Comparison of ENCODE assay signal across 11 cellular contexts in genomic region chr1:229129306-229130027, GRCh38.
DNase-seq lines count a peak whose midpoint lies in the region; ATAC-seq and TF ChIP-seq lines count a peak whose summit lies in the region.
"Had no signal": no experiment of that assay in that cellular context is flagged by ENCODE, and none has a peak within 500 bp of the region (broad histone marks: within the 10 kb centered on the region; RNA-seq: fewer than 3 reads in every experiment).

No MANE protein-coding gene starts in this region.

- H3K4me3 ChIP-seq in Caco-2 (ENCODE audit: low read depth, low read length) (no peak overlapping the region), Peyer's patch (no peak overlapping the region)
- H3K4me3 ChIP-seq: cardiac muscle cell, GM12878 had no signal

- ATAC-seq in natural killer cell treated with Interleukin-12 subunit alpha and Interleukin-12 subunit beta and Interleukin-15 and Interleukin-18, amount 100 ng/mL, for 72 hours, result peak; percentile 76 to 80
- no peak for ATAC-seq in GM21723 (IDR thresholded peaks at IDR 0.05; ENCODE audit: unreplicated experiment)
- ATAC-seq: GM12878 had no signal

- no peak for TF ChIP-seq POLR2A in Peyer's patch (IDR thresholded peaks at IDR 0.05)

- H3K4me3 Mint-ChIP-seq in Caco-2 (ENCODE audit: unreplicated experiment) (no peak overlapping the region), type B pancreatic cell (no peak overlapping the region), osteocyte (ENCODE audit: unreplicated experiment) (no peak overlapping the region)
- H3K4me3 Mint-ChIP-seq in natural killer cell treated with Interleukin-12 subunit alpha and Interleukin-12 subunit beta and Interleukin-15 and Interleukin-18, amount 100 ng/mL, for 72 hours, result peak overlapping the region; percentile 26

- BruUV-seq in Caco-2 (replicated peaks; lab: Mats Ljungman, UMichigan), result no TSS peak

- TF ChIP-seq CTCF in Caco-2 (IDR thresholded peaks at IDR 0.05; ENCODE audit: insufficient read depth in 1 of 2, low read depth in 1 of 2, low read length in 1 of 2, severe bottlenecking in 1 of 2, unreplicated experiment in 1 of 2), result no peak
- no peak for TF ChIP-seq CTCF in Peyer's patch (IDR thresholded peaks at IDR 0.05)
- TF ChIP-seq CTCF in type B pancreatic cell (conservative IDR thresholded peaks at IDR 0.05), result no peak
- TF ChIP-seq CTCF in osteocyte (IDR thresholded peaks at IDR 0.05), result no peak

- H3K36me3 ChIP-seq in Caco-2 (ENCODE audit: control insufficient read depth, insufficient read depth, low read length) (no peaks in the 10 kb centered on the region; the same call in 1 of the 2 replicates), Peyer's patch (no peaks in the 10 kb centered on the region)
- H3K36me3 ChIP-seq: cardiac muscle cell had no signal

- POLR2A ChIA-PET in Caco-2 (lab: Charles Lee), result no interaction called here

- CTCF ChIA-PET in Caco-2 (lab: Charles Lee), result no interaction called here

- H3K36me3 Mint-ChIP-seq in Caco-2 (ENCODE audit: insufficient read depth, unreplicated experiment) (no peaks in the 10 kb centered on the region), type B pancreatic cell (peaks cover 11% of the 10 kb centered on the region), osteocyte (ENCODE audit: unreplicated experiment) (no peaks in the 10 kb centered on the region)
- H3K36me3 Mint-ChIP-seq in natural killer cell treated with Interleukin-12 subunit alpha and Interleukin-12 subunit beta and Interleukin-15 and Interleukin-18, amount 100 ng/mL, for 72 hours, result peaks cover 8% of the 10 kb centered on the region

- H3K4me1 Mint-ChIP-seq in Caco-2 (ENCODE audit: low read depth, unreplicated experiment) (peaks cover 18% of the 10 kb centered on the region), type B pancreatic cell (ENCODE audit: unreplicated experiment) (peaks cover 32% of the 10 kb centered on the region), osteocyte (ENCODE audit: unreplicated experiment) (peaks cover 8% of the 10 kb centered on the region)
- peaks cover 53 to 54% of the 10 kb centered on the region in 2 donors for H3K4me1 Mint-ChIP-seq in natural killer cell treated with Interleukin-12 subunit alpha and Interleukin-12 subunit beta and Interleukin-15 and Interleukin-18, amount 100 ng/mL, for 72 hours (ENCODE audit: low read depth in 2 of 2)

- H3K27me3 Mint-ChIP-seq in Caco-2 (ENCODE audit: insufficient read depth, unreplicated experiment) (no peaks in the 10 kb centered on the region), type B pancreatic cell (no peaks in the 10 kb centered on the region), osteocyte (ENCODE audit: unreplicated experiment) (peaks cover 56% of the 10 kb centered on the region)
- peaks cover 19 to 20% of the 10 kb centered on the region in 2 donors for H3K27me3 Mint-ChIP-seq in natural killer cell treated with Interleukin-12 subunit alpha and Interleukin-12 subunit beta and Interleukin-15 and Interleukin-18, amount 100 ng/mL, for 72 hours

- peaks cover 10% of the 10 kb centered on the region for H3K9me3 Mint-ChIP-seq in Caco-2 (ENCODE audit: unreplicated experiment)
- H3K9me3 Mint-ChIP-seq in natural killer cell treated with Interleukin-12 subunit alpha and Interleukin-12 subunit beta and Interleukin-15 and Interleukin-18, amount 100 ng/mL, for 72 hours, result peaks cover 6% of the 10 kb centered on the region
- H3K9me3 Mint-ChIP-seq in type B pancreatic cell, result peaks cover 8% of the 10 kb centered on the region
- H3K9me3 Mint-ChIP-seq in osteocyte (ENCODE audit: unreplicated experiment), result no peaks in the 10 kb centered on the region

- DNase-seq in Caco-2, result no peak
- peak in 1 of 3 donors; percentile 53 for DNase-seq in Peyer's patch
- DNase-seq in caudate nucleus (lab: John Stamatoyannopoulos, UW), result no peak
- DNase-seq in natural killer cell treated with Interleukin-12 subunit alpha and Interleukin-12 subunit beta and Interleukin-15 and Interleukin-18, amount 100 ng/mL, for 72 hours (ENCODE audit: low spot score), result peak; percentile 65
- DNase-seq in type B pancreatic cell (ENCODE audit: extremely low spot score, unreplicated experiment), result no peak
- no peak for DNase-seq in osteocyte (ENCODE audit: extremely low spot score, unreplicated experiment)
- DNase-seq in NCI-H748 treated with DMSO at 0.1 percent for 48 hours (lab: John Stamatoyannopoulos, UW), result no peak
- DNase-seq: NCI-H69 had no signal

- H3K4me1 ChIP-seq in Caco-2, result peaks cover 37% of the 10 kb centered on the region
- H3K4me1 ChIP-seq in Peyer's patch, result peaks cover 3 to 36% (median 8%) of the 10 kb centered on the region in 4 donors

- H3K9me3 ChIP-seq in Caco-2 (peaks cover 6% of the 10 kb centered on the region; the same call in 1 of the 2 replicates), Peyer's patch (peaks cover 0 to 3% (median 0%) of the 10 kb centered on the region in 4 donors)

- H3K27me3 ChIP-seq in Caco-2 (replicated peaks; ENCODE audit: control insufficient read depth, insufficient read depth, low read length) (no peaks in the 10 kb centered on the region), Peyer's patch (no peaks in the 10 kb centered on the region)

- peak overlapping the region in 3 of 4 donors; percentile 68 to 95 (median 80) for H3K27ac ChIP-seq in Peyer's patch
- H3K27ac ChIP-seq in caudate nucleus (ENCODE audit: low read depth, low read length), result peak overlapping the region; percentile 5
- H3K27ac ChIP-seq: cardiac muscle cell had no signal

- H3K27ac Mint-ChIP-seq in Caco-2 (ENCODE audit: unreplicated experiment), result peak overlapping the region; percentile 55
- no peak overlapping the region for H3K27ac Mint-ChIP-seq in natural killer cell treated with Interleukin-12 subunit alpha and Interleukin-12 subunit beta and Interleukin-15 and Interleukin-18, amount 100 ng/mL, for 72 hours
- H3K27ac Mint-ChIP-seq in type B pancreatic cell, result no peak overlapping the region
- no peak overlapping the region for H3K27ac Mint-ChIP-seq in osteocyte (ENCODE audit: unreplicated experiment)

- intact Hi-C loops in Caco-2 (cut with micrococcal nuclease; ENCODE audit: unreplicated experiment), result no loop called here
